ENCODE assay signal across 15 cellular contexts in genomic region chr6:165551828-165552227, GRCh38.
"Had no signal": no experiment of that assay in that cellular context is flagged by ENCODE, and none has a peak within 500 bp of the region (broad histone marks: within the 10 kb centered on the region; RNA-seq: fewer than 3 reads in every experiment).

No MANE protein-coding gene starts in this region.

- H3K27ac ChIP-seq: foreskin keratinocyte, hepatocyte, parathyroid adenoma, psoas muscle, spleen, testis had no signal

- H3K27me3 ChIP-seq: foreskin keratinocyte, hepatocyte, spleen, testis had no signal

- DNase-seq: effector memory CD8-positive, alpha-beta T cell; foreskin keratinocyte; kidney glomerular epithelial cell; naive thymus-derived CD4-positive, alpha-beta T cell; nephron progenitor cell; psoas muscle; spleen; stimulated activated CD4-positive, alpha-beta T cell treated with anti-CD3 and anti-CD28 coated beads, Interleukin-2, amount 100 ng/mL, for 24 hours; stimulated activated CD4-positive, alpha-beta T cell treated with anti-CD3 and anti-CD28 coated beads, Interleukin-4, amount 100 ng/mL, for 4 hours; stimulated activated naive B cell treated with anti-CD40 and anti-IgM and Interleukin-4, amounts not matched to agents 10 μg/mL and 1 μg/mL and 100 μg/mL, for 72 hours; stimulated activated naive CD8-positive, alpha-beta T cell treated with anti-CD3 and anti-CD28 coated beads, Interleukin-15, amount 100 ng/mL, for 72 hours; testis had no signal

- ATAC-seq: effector memory CD8-positive, alpha-beta T cell; foreskin keratinocyte; naive thymus-derived CD4-positive, alpha-beta T cell; psoas muscle; sciatic nerve; stimulated activated naive B cell treated with anti-CD40 and anti-IgM and Interleukin-4, amounts not matched to agents 10 μg/mL and 1 μg/mL and 100 μg/mL, for 72 hours; stimulated activated naive CD8-positive, alpha-beta T cell treated with anti-CD3 and anti-CD28 coated beads, Interleukin-15, amount 100 ng/mL, for 72 hours had no signal

- H3K9me3 ChIP-seq: psoas muscle, spleen, testis had no signal

- H3K36me3 ChIP-seq: spleen had no signal

- H3K4me3 ChIP-seq: hepatocyte, psoas muscle, spleen, testis had no signal

- H3K4me1 ChIP-seq: foreskin keratinocyte, parathyroid adenoma, psoas muscle, testis had no signal
